In the genomic region with DNA sequence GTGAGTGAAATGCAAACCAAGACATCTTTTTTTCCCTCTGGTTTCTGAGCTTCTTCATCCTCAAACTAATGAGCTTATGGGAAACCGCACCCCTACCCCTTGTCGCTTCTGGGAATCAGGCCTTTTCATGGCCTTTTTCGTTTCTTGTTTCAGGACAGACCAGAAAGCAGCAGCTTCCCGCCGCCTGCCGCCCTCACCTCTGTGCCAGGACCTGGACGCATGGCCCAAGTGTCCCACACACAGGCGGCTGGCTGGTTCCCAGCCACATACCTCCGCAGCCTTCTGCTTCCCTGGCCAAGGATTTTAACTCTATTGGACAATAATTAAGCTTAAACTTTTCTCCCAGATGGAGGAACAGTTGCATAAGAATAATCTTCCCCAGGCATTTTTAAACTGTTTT, we compare ENCODE assay signal across 28 cellular contexts.
"Had no signal": no experiment of that assay in that cellular context is flagged by ENCODE, and none has a peak within 500 bp of the region (broad histone marks: within the 10 kb centered on the region; RNA-seq: fewer than 3 reads in every experiment).

No MANE protein-coding gene starts in this region.

- H3K27me3 ChIP-seq: hepatocyte, left lung, neutrophil, right lobe of liver, stomach, testis, thyroid gland, transverse colon, upper lobe of left lung, vagina had no signal

- H3K9ac ChIP-seq: parathyroid adenoma had no signal

- H3K4me3 ChIP-seq: hepatocyte, left lung, lower lobe of right lung, mucosa of descending colon, psoas muscle, right lobe of liver, smooth muscle cell, stomach, thyroid gland, transverse colon, upper lobe of left lung, vagina had no signal

- H3K4me2 ChIP-seq: hepatocyte, smooth muscle cell had no signal

- H2AFZ ChIP-seq: hepatocyte, parathyroid adenoma had no signal

- H3K9me3 Mint-ChIP-seq: natural killer cell treated with Interleukin-12 subunit alpha and Interleukin-12 subunit beta and Interleukin-15 and Interleukin-18, amount 100 ng/mL, for 72 hours; stimulated activated naive B cell treated with anti-CD40 and anti-IgM and Interleukin-4, amounts not matched to agents 10 μg/mL and 1 μg/mL and 100 μg/mL, for 72 hours had no signal

- FAIRE-seq: keratinocyte had no signal

- H3K27me3 Mint-ChIP-seq: naive thymus-derived CD4-positive, alpha-beta T cell; stimulated activated naive B cell treated with anti-CD40 and anti-IgM and Interleukin-4, amounts not matched to agents 10 μg/mL and 1 μg/mL and 100 μg/mL, for 72 hours had no signal

- H3K4me1 ChIP-seq: left lung, lower lobe of right lung, parathyroid adenoma, psoas muscle, right lobe of liver, stomach, testis, thyroid gland, transverse colon, upper lobe of left lung, vagina had no signal

- H3K27ac Mint-ChIP-seq: natural killer cell treated with Interleukin-12 subunit alpha and Interleukin-12 subunit beta and Interleukin-15 and Interleukin-18, amount 100 ng/mL, for 72 hours; stimulated activated naive B cell treated with anti-CD40 and anti-IgM and Interleukin-4, amounts not matched to agents 10 μg/mL and 1 μg/mL and 100 μg/mL, for 72 hours had no signal

- H3K27ac ChIP-seq: hepatocyte, left lung, lower lobe of right lung, neutrophil, parathyroid adenoma, psoas muscle, right lobe of liver, stomach, testis, thyroid gland, transverse colon, upper lobe of left lung, vagina had no signal

- ATAC-seq: left colon; left lung; lower lobe of right lung; mucosa of descending colon; naive thymus-derived CD4-positive, alpha-beta T cell; natural killer cell treated with Interleukin-12 subunit alpha and Interleukin-12 subunit beta and Interleukin-15 and Interleukin-18, amount 100 ng/mL, for 72 hours; psoas muscle; right lobe of liver; stimulated activated naive B cell treated with anti-CD40 and anti-IgM and Interleukin-4, amounts not matched to agents 10 μg/mL and 1 μg/mL and 100 μg/mL, for 72 hours; stimulated activated naive CD8-positive, alpha-beta T cell treated with anti-CD3 and anti-CD28 coated beads, Interleukin-15, Interleukin-2, amounts not matched to agents 100 U/mL and 50 U/mL, for 24 hours had no signal

- H3K36me3 ChIP-seq: left lung, lower lobe of right lung, neutrophil, right lobe of liver, stomach, thyroid gland, transverse colon, upper lobe of left lung, vagina had no signal

- H3K9me3 ChIP-seq: lower lobe of right lung, neutrophil, psoas muscle, right lobe of liver, stomach, testis, thyroid gland, transverse colon, upper lobe of left lung, vagina had no signal

- H3K36me3 Mint-ChIP-seq: naive thymus-derived CD4-positive, alpha-beta T cell; natural killer cell treated with Interleukin-12 subunit alpha and Interleukin-12 subunit beta and Interleukin-15 and Interleukin-18, amount 100 ng/mL, for 72 hours; stimulated activated naive B cell treated with anti-CD40 and anti-IgM and Interleukin-4, amounts not matched to agents 10 μg/mL and 1 μg/mL and 100 μg/mL, for 72 hours had no signal

- H3K4me1 Mint-ChIP-seq: naive thymus-derived CD4-positive, alpha-beta T cell; stimulated activated naive B cell treated with anti-CD40 and anti-IgM and Interleukin-4, amounts not matched to agents 10 μg/mL and 1 μg/mL and 100 μg/mL, for 72 hours had no signal

- DNase-seq: left colon; lower lobe of right lung; mesendoderm; midbrain; mucosa of descending colon; naive thymus-derived CD4-positive, alpha-beta T cell; occipital lobe; right lobe of liver; stimulated activated CD4-positive, alpha-beta T cell treated with anti-CD3 and anti-CD28 coated beads, Interleukin-1b, Interleukin-23, amount 100 ng/mL, for 48 hours; stimulated activated CD4-positive, alpha-beta T cell treated with anti-CD3 and anti-CD28 coated beads, Interleukin-2, amount 100 ng/mL, for 48 hours; stimulated activated CD4-positive, alpha-beta T cell treated with anti-CD3 and anti-CD28 coated beads, Interleukin-4, amount 100 ng/mL, for 4 hours; stimulated activated CD8-positive, alpha-beta memory T cell treated with anti-CD3 and anti-CD28 coated beads, Interleukin-4, amount 100 ng/mL, for 48 hours; stimulated activated naive B cell treated with anti-CD40 and anti-IgM and Interleukin-4, amounts not matched to agents 10 μg/mL and 1 μg/mL and 100 μg/mL, for 72 hours; stimulated activated naive CD8-positive, alpha-beta T cell treated with anti-CD3 and anti-CD28 coated beads, Interleukin-15, Interleukin-2, amounts not matched to agents 100 U/mL and 50 U/mL, for 24 hours; stomach; thyroid gland; transverse colon had no signal

- H3K4me3 Mint-ChIP-seq: naive thymus-derived CD4-positive, alpha-beta T cell; natural killer cell treated with Interleukin-12 subunit alpha and Interleukin-12 subunit beta and Interleukin-15 and Interleukin-18, amount 100 ng/mL, for 72 hours; stimulated activated naive B cell treated with anti-CD40 and anti-IgM and Interleukin-4, amounts not matched to agents 10 μg/mL and 1 μg/mL and 100 μg/mL, for 72 hours had no signal
